Comparison of ENCODE assay signal across 15 cellular contexts in the genomic region with DNA sequence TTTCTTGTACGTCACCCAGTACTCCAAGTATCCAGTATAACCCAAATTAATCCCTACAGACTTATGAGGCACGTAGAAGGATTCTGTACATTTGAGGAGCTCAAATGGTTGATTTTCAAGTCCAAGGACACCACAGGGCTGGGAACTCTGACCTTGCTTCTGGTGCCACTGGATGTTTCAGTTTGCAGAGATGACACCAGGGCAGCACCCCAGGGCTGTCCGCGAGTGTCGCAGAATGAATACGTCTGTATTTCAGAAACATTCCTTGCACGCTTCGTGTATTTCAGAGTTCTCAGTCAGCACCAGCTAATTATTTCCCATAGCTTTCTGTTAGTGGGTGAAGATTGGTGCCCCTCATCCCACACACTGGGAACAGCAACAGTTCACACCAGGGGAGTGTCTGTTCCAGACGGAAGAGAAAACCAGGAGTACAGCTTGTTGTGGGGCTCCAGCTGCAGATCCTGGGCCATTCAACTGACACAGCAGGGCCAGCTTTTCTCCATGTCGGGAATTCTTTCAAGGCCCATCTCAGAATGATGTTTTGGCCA.
DNase-seq lines count a peak whose midpoint lies in the region; ATAC-seq and TF ChIP-seq lines count a peak whose summit lies in the region.
"Had no signal": no experiment of that assay in that cellular context is flagged by ENCODE, and none has a peak within 500 bp of the region (broad histone marks: within the 10 kb centered on the region; RNA-seq: fewer than 3 reads in every experiment).

No MANE protein-coding gene starts in this region.

- CTCF ChIA-PET in HEK293 (lab: Yijun Ruan, JAX) = no interaction called here

- no peak for ATAC-seq in left ventricle myocardium superior
- ATAC-seq: CD8-positive, alpha-beta T cell had no signal

- no peaks in the 10 kb centered on the region for H3K27me3 Mint-ChIP-seq in mesothelial cell of epicardium (ENCODE audit: low read depth)
- peaks cover 29% of the 10 kb centered on the region for H3K27me3 Mint-ChIP-seq in osteocyte (ENCODE audit: unreplicated experiment)

- H3K27ac ChIP-seq in HEK293 (ENCODE audit: extremely low read depth, low read depth, low read length) (no peak overlapping the region), coronary artery (no peak overlapping the region)
- H3K27ac ChIP-seq: BLaER1 treated with 17β-estradiol and CSF1 and Interleukin-3, amounts not matched to agents 10 nM and 100 nM had no signal

- H3K36me3 ChIP-seq in HEK293 (ENCODE audit: control insufficient read depth in 2 of 2, insufficient read depth in 1 of 2, low read length in 2 of 2) = no peaks in the 10 kb centered on the region
- H3K36me3 ChIP-seq: BLaER1 treated with 17β-estradiol and CSF1 and Interleukin-3, amounts not matched to agents 10 nM and 100 nM had no signal

- DNase-seq in coronary artery (ENCODE audit: low spot score) (peak; percentile 24), mesothelial cell of epicardium (ENCODE audit: low spot score in 2 of 2, unreplicated experiment in 2 of 2) (no peak), osteocyte (ENCODE audit: extremely low spot score, unreplicated experiment) (peak; percentile 32), H4 (ENCODE audit: low spot score) (no peak), globus pallidus (ENCODE audit: low spot score) (no peak), left ventricle myocardium superior (no peak)
- DNase-seq: Calu3; CD8-positive, alpha-beta T cell; DMS79 treated with DMSO at 0.1 percent for 48 hours; GF-D8; GOT3; H9 had no signal

- POLR2A ChIA-PET in HEK293 (lab: Yijun Ruan, JAX) = no interaction called here

- H3K36me3 Mint-ChIP-seq in mesothelial cell of epicardium (peaks cover 1% of the 10 kb centered on the region), osteocyte (ENCODE audit: unreplicated experiment) (no peaks in the 10 kb centered on the region)
- H3K36me3 Mint-ChIP-seq: CD8-positive, alpha-beta T cell had no signal

- H3K9me3 ChIP-seq in HEK293 (ENCODE audit: control insufficient read depth, insufficient read depth, low read depth, low read length) = no peaks in the 10 kb centered on the region
- H3K9me3 ChIP-seq: BLaER1 treated with 17β-estradiol and CSF1 and Interleukin-3, amounts not matched to agents 10 nM and 100 nM had no signal

- no peak for TF ChIP-seq CTCF in HEK293 (tag by site-specific recombination; IDR thresholded peaks at IDR 0.05)
- TF ChIP-seq CTCF in coronary artery (IDR thresholded peaks at IDR 0.05) = no peak
- no peak for TF ChIP-seq CTCF in mesothelial cell of epicardium (IDR thresholded peaks at IDR 0.05; ENCODE audit: unreplicated experiment)
- TF ChIP-seq CTCF in osteocyte (IDR thresholded peaks at IDR 0.05) = no peak

- H3K27ac Mint-ChIP-seq in mesothelial cell of epicardium (peak overlapping the region; percentile 16), osteocyte (ENCODE audit: unreplicated experiment) (no peak overlapping the region)
- H3K27ac Mint-ChIP-seq: B cell; CD8-positive, alpha-beta T cell; H9 had no signal

- intact Hi-C loops in left ventricle myocardium superior (cut with micrococcal nuclease) = no loop called here

- H3K9me3 Mint-ChIP-seq in mesothelial cell of epicardium (peaks cover 9% of the 10 kb centered on the region), osteocyte (ENCODE audit: unreplicated experiment) (peaks cover 11% of the 10 kb centered on the region)
- H3K9me3 Mint-ChIP-seq: CD8-positive, alpha-beta T cell had no signal

- no peak overlapping the region for H3K4me3 ChIP-seq in HEK293 (ENCODE audit: low read depth, low read length)
- H3K4me3 ChIP-seq in coronary artery = no peak overlapping the region
- H3K4me3 ChIP-seq: BLaER1 treated with 17β-estradiol and CSF1 and Interleukin-3, amounts not matched to agents 10 nM and 100 nM had no signal

- no peak overlapping the region for H3K4me3 Mint-ChIP-seq in mesothelial cell of epicardium
- H3K4me3 Mint-ChIP-seq in osteocyte (ENCODE audit: unreplicated experiment) = no peak overlapping the region
- H3K4me3 Mint-ChIP-seq: B cell; CD8-positive, alpha-beta T cell; H9 had no signal

- H3K4me1 Mint-ChIP-seq in mesothelial cell of epicardium = peaks cover 28% of the 10 kb centered on the region
- H3K4me1 Mint-ChIP-seq in osteocyte (ENCODE audit: unreplicated experiment) = peaks cover 2% of the 10 kb centered on the region

- H3K4me1 ChIP-seq in HEK293 (ENCODE audit: control insufficient read depth, insufficient read depth, low read length) = peaks cover 4% of the 10 kb centered on the region

TF ChIP-seq in HEK293, 187 proteins besides CTCF, POLR2A, EP300 and RAD21:
- TF ChIP-seq ZFHX2 (tag by site-specific recombination; conservative IDR thresholded peaks at IDR 0.05) (peak; percentile 32; the same call in 1 of the 2 replicates), KLF1 (tag by site-specific recombination; IDR thresholded peaks at IDR 0.05) (no peak), ZNF600 (tag by site-specific recombination; IDR thresholded peaks at IDR 0.05) (no peak), EGR2 (tag by site-specific recombination; IDR thresholded peaks at IDR 0.05; ENCODE audit: low read depth) (0 out of 2 replicates have a peak, but pooled peaks have one; percentile 22), ZNF169 (tag by site-specific recombination; IDR thresholded peaks at IDR 0.05) (no peak)
- TF ChIP-seq, protein P1, sequence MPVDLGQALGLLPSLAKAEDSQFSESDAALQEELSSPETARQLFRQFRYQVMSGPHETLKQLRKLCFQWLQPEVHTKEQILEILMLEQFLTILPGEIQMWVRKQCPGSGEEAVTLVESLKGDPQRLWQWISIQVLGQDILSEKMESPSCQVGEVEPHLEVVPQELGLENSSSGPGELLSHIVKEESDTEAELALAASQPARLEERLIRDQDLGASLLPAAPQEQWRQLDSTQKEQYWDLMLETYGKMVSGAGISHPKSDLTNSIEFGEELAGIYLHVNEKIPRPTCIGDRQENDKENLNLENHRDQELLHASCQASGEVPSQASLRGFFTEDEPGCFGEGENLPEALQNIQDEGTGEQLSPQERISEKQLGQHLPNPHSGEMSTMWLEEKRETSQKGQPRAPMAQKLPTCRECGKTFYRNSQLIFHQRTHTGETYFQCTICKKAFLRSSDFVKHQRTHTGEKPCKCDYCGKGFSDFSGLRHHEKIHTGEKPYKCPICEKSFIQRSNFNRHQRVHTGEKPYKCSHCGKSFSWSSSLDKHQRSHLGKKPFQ (tag by site-specific recombination; IDR thresholded peaks at IDR 0.05) = peak; percentile 83
- TF ChIP-seq, protein P2, sequence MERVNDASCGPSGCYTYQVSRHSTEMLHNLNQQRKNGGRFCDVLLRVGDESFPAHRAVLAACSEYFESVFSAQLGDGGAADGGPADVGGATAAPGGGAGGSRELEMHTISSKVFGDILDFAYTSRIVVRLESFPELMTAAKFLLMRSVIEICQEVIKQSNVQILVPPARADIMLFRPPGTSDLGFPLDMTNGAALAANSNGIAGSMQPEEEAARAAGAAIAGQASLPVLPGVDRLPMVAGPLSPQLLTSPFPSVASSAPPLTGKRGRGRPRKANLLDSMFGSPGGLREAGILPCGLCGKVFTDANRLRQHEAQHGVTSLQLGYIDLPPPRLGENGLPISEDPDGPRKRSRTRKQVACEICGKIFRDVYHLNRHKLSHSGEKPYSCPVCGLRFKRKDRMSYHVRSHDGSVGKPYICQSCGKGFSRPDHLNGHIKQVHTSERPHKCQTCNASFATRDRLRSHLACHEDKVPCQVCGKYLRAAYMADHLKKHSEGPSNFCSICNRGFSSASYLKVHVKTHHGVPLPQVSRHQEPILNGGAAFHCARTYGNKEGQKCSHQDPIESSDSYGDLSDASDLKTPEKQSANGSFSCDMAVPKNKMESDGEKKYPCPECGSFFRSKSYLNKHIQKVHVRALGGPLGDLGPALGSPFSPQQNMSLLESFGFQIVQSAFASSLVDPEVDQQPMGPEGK (tag by site-specific recombination; IDR thresholded peaks at IDR 0.05) = no peak
TF ChIP-seq in HEK293: peak in this region for 3.

Comparison
In these comparisons a context has a peak if more than half of its experiments do, and no peak if none do; other contexts are left out.
1. DNase-seq: peak in coronary artery (single experiment) and osteocyte (single experiment); none in mesothelial cell of epicardium (0 of 2), H4 (single experiment), globus pallidus (single experiment) and left ventricle myocardium superior (single experiment).